8 cellular contexts compared by ENCODE assay signal in the genomic region with DNA sequence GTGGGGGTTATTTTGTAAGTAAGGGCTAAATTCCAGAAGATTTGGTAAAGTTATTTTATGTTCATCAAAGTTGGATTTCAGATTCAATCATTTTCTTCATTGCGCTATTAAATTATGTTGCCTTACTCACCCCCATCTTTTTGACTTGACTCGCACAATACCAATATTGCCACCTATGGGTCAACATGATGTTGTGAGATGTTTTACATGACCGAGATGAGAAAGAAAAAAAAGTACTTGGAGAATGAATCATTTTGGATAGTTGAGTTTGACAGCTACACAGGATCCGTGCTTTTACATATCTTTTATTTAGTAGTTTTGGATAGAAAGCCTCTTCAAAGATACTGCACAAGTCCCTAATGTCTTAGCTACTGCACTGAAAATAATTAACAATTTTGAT.
DNase-seq lines count a peak whose midpoint lies in the region; ATAC-seq and TF ChIP-seq lines count a peak whose summit lies in the region.

No MANE protein-coding gene starts in this region.

- H3K4me1 ChIP-seq in left ventricle myocardium inferior = peaks cover 10% of the 10 kb centered on the region
- no peaks in the 10 kb centered on the region for H3K4me1 ChIP-seq in OCI-LY7 (ENCODE audit: insufficient read depth, low read length, poor library complexity, severe bottlenecking)

- H3K4me2 ChIP-seq in OCI-LY7 (ENCODE audit: low read length) = no peak overlapping the region

- no peak for ATAC-seq in Right ventricle myocardium inferior
- no peak for ATAC-seq in GM18519 (IDR thresholded peaks at IDR 0.05; ENCODE audit: low FRiP score, unreplicated experiment)

- no peaks in the 10 kb centered on the region for H3K27me3 ChIP-seq in left ventricle myocardium inferior (ENCODE audit: low read depth)

- POLR2A ChIA-PET in OCI-LY7 (lab: Charles Lee) = no interaction called here

- peaks cover under 1% of the 10 kb centered on the region for H3K9me3 ChIP-seq in left ventricle myocardium inferior (replicated peaks)
- no peaks in the 10 kb centered on the region for H3K9me3 ChIP-seq in OCI-LY7 (ENCODE audit: low read length)

- BruUV-seq in OCI-LY7 (replicated peaks; lab: Mats Ljungman, UMichigan) = no TSS peak

- no peaks in the 10 kb centered on the region for H3K9me2 ChIP-seq in OCI-LY7 (ENCODE audit: insufficient read depth, low read length)

- TF ChIP-seq CTCF in left ventricle myocardium inferior (IDR thresholded peaks at IDR 0.05; ENCODE audit: borderline replicate concordance) (peak; percentile 58), OCI-LY7 (conservative IDR thresholded peaks at IDR 0.05; ENCODE audit: low read length) (peak; percentile 68)

- H3K4me3 ChIP-seq in left ventricle myocardium inferior (no peak overlapping the region), OCI-LY7 (ENCODE audit: low read depth, low read length, poor library complexity, severe bottlenecking) (no peak overlapping the region)

- H4K20me1 ChIP-seq in OCI-LY7 (ENCODE audit: insufficient read depth, low read length) = no peaks in the 10 kb centered on the region

- intact Hi-C loops in left ventricle myocardium inferior (cut with micrococcal nuclease) (no loop called here), Right ventricle myocardium inferior (cut with DNase I) (loop anchor here (5.0 kb wide), 1 partner anchor 650 kb away; no protein-coding TSS in a partner anchor), OCI-LY7 (cut with micrococcal nuclease; ENCODE audit: unreplicated experiment) (no loop called here)

- H3K27ac ChIP-seq in left ventricle myocardium inferior (replicated peaks) (no peak overlapping the region), OCI-LY7 (ENCODE audit: low read depth, low read length, poor library complexity, severe bottlenecking) (no peak overlapping the region)

- CTCF ChIA-PET in OCI-LY7 (lab: Charles Lee; ENCODE audit: unreplicated experiment) = no interaction called here

- H3K36me3 ChIP-seq in left ventricle myocardium inferior (no peaks in the 10 kb centered on the region), OCI-LY7 (ENCODE audit: insufficient read depth, low read length) (no peaks in the 10 kb centered on the region)

- H2AFZ ChIP-seq in OCI-LY7 (ENCODE audit: low read length) = no peak overlapping the region

- no peaks in the 10 kb centered on the region for H3K79me2 ChIP-seq in OCI-LY7 (ENCODE audit: insufficient read depth, low read depth, low read length)

- DNase-seq in left ventricle myocardium inferior (no peak), Right ventricle myocardium inferior (ENCODE audit: missing footprints) (no peak), OCI-LY7 (ENCODE audit: low spot score) (peak; percentile 2), fibroblast of the conjunctiva (ENCODE audit: low read depth) (peak; percentile 39), SK-N-DZ (ENCODE audit: low spot score) (no peak), KG1 (lab: John Stamatoyannopoulos, UW) (no peak)
- DNase-seq in NK-92 treated with Interleukin-12 subunit alpha and Interleukin-12 subunit beta, amount 100 ng/mL, for 24 hours (lab: John Stamatoyannopoulos, UW) = no peak

Comparison
In these comparisons a context has a peak if more than half of its experiments do, and no peak if none do; other contexts are left out.
1. DNase-seq: peak in OCI-LY7 (single experiment) and fibroblast of the conjunctiva (single experiment); none in left ventricle myocardium inferior (single experiment), Right ventricle myocardium inferior (single experiment), SK-N-DZ (single experiment), NK-92 treated with Interleukin-12 subunit alpha and Interleukin-12 subunit beta, amount 100 ng/mL, for 24 hours (single experiment) and KG1 (single experiment).